Comparison of ENCODE assay signal across 1 cellular context in genomic region chr3:14346642-14347041, GRCh38.
TF ChIP-seq lines count a peak whose summit lies in the region.

No MANE protein-coding gene starts in this region.

TF ChIP-seq in K562, 482 proteins besides CTCF, POLR2A, EP300 and RAD21 (continued from another document):
- TF ChIP-seq CEBPZ (IDR thresholded peaks at IDR 0.05; ENCODE audit: borderline replicate concordance, low read depth, low read length), result no peak
- peak; percentile 78 for TF ChIP-seq RBM25 (IDR thresholded peaks at IDR 0.05; ENCODE audit: low read depth, low read length, severe bottlenecking)
- TF ChIP-seq HMBOX1 (IDR thresholded peaks at IDR 0.05), result no peak
- TF ChIP-seq ZKSCAN3 (CRISPR knock-in tag; IDR thresholded peaks at IDR 0.05), result no peak
- no peak for TF ChIP-seq ZNF75A (CRISPR knock-in tag; IDR thresholded peaks at IDR 0.05)
- no peak for TF ChIP-seq CAMTA2 (CRISPR knock-in tag; conservative IDR thresholded peaks at IDR 0.05)
